Comparison of ENCODE assay signal across 1 cellular context in genomic region chr7:44218418-44219201, GRCh38.
TF ChIP-seq lines count a peak whose summit lies in the region.

No MANE protein-coding gene starts in this region.

TF ChIP-seq in K562, 482 proteins besides CTCF, POLR2A, EP300 and RAD21 (continued from another document):
- TF ChIP-seq SMC3 (conservative IDR thresholded peaks at IDR 0.05; ENCODE audit: insufficient read depth, low read depth, low read length) = peak; percentile 33; the same call in 1 of the 2 replicates
- TF ChIP-seq DACH1 (IDR thresholded peaks at IDR 0.05; ENCODE audit: partially characterized antibody) = no peak
- peak; percentile 66; the same call in 1 of the 2 replicates for TF ChIP-seq TFAP4 (CRISPR knock-in tag; IDR thresholded peaks at IDR 0.05; ENCODE audit: borderline replicate concordance)
- no peak for TF ChIP-seq ARID4B (CRISPR knock-in tag; IDR thresholded peaks at IDR 0.05)
- 0 out of 2 replicates have a peak, but pooled peaks have one; percentile 19 for TF ChIP-seq DPF2 (IDR thresholded peaks at IDR 0.05)
- no peak for TF ChIP-seq DMBX1 (CRISPR knock-in tag; IDR thresholded peaks at IDR 0.05; ENCODE audit: borderline replicate concordance)
- 0 out of 2 replicates have a peak, but pooled peaks have one; percentile 27 for TF ChIP-seq POLR2G (IDR thresholded peaks at IDR 0.05; ENCODE audit: low read depth, low read length)
TF ChIP-seq in K562: peak in this region for 16.
